Comparison of ENCODE assay signal across 1 cellular context in the genomic region with DNA sequence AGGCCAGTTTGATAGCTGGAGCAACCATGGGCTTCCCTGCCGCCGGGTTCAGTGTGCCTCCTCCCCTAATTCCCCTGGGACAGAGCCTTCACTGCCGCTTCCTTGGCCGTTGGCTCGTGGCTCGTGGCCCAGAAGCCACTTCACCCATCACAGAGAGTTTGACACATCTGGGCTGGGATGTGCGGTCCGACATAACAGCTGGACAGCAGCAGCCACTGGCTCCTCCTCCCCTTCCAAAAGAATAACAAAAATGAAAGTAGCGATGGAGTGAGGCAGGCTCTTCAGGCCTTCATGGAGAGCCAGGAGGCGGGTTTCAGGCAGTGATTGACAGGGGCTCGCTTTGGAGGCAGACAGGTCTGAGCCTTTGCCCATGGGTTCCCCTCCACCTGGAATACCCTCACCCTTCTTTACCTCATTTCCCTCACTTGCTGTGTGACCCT.
TF ChIP-seq lines count a peak whose summit lies in the region.

No MANE protein-coding gene starts in this region.

TF ChIP-seq in IMR-90, 13 proteins besides CTCF, POLR2A, EP300 and RAD21:
- no peak for TF ChIP-seq FOS (IDR thresholded peaks at IDR 0.05; ENCODE audit: low read depth, low read length)
- TF ChIP-seq MXI1 (IDR thresholded peaks at IDR 0.05; ENCODE audit: borderline replicate concordance, low read depth, low read length): peak; percentile 15; the same call in 1 of the 2 replicates
